ENCODE assay signal across 15 cellular contexts in genomic region chr10:17851611-17852010, GRCh38. TPM values are rescaled to one million over a fixed set of nuclear protein-coding genes. Genes with fewer than 3 reads are reported as not detected.
DNase-seq lines count a peak whose midpoint lies in the region; ATAC-seq and TF ChIP-seq lines count a peak whose summit lies in the region.
"Had no signal": no experiment of that assay in that cellular context is flagged by ENCODE, and none has a peak within 500 bp of the region (broad histone marks: within the 10 kb centered on the region; RNA-seq: fewer than 3 reads in every experiment).

No MANE protein-coding gene starts in this region.

- intact Hi-C loops in MCF 10A (cut with micrococcal nuclease) = no loop called here
- intact Hi-C loops in mammary epithelial cell (cut with micrococcal nuclease) = no loop called here
- intact Hi-C loops in PC-3 (cut with micrococcal nuclease) = no loop called here
- intact Hi-C loops in left ventricle myocardium superior (cut with micrococcal nuclease) = no loop called here
- intact Hi-C loops in transverse colon (cut with DNase I; ENCODE audit: low total_unique reads) = no loop called here

- H3K9me3 ChIP-seq in mammary epithelial cell (replicated peaks; ENCODE audit: insufficient read depth, low read length) = no peaks in the 10 kb centered on the region
- no peaks in the 10 kb centered on the region for H3K9me3 ChIP-seq in PC-3 (ENCODE audit: low read length)
- no peaks in the 10 kb centered on the region for H3K9me3 ChIP-seq in transverse colon
- H3K9me3 ChIP-seq: neutrophil had no signal

- no peak overlapping the region for H3K4me3 Mint-ChIP-seq in MCF 10A (ENCODE audit: unreplicated experiment)
- H3K4me3 Mint-ChIP-seq: immature natural killer cell had no signal

- 16% methylated on average over 4 of the region's 4 CpGs for WGBS in mammary epithelial cell (ENCODE audit: low coverage, missing lambda C conversion rate)
- WGBS in transverse colon (ENCODE audit: low coverage in 1 of 2), 2 donors = 6 to 12% methylated on average over 3 to 4 of the region's 4 CpGs

- H3K9me3 Mint-ChIP-seq in MCF 10A (ENCODE audit: unreplicated experiment) = no peaks in the 10 kb centered on the region

- H2AFZ ChIP-seq in mammary epithelial cell (ENCODE audit: low read depth, low read length) (no peak overlapping the region), PC-3 (ENCODE audit: low read length) (no peak overlapping the region)

- BruUV-seq in MCF 10A (replicated peaks; lab: Mats Ljungman, UMichigan) (no TSS peak), mammary epithelial cell (replicated peaks; lab: Mats Ljungman, UMichigan) (no TSS peak), PC-3 (replicated peaks; lab: Mats Ljungman, UMichigan) (no TSS peak)

- no peak for TF ChIP-seq POLR2A in transverse colon (IDR thresholded peaks at IDR 0.05)

- H4K20me1 ChIP-seq in mammary epithelial cell (ENCODE audit: insufficient read depth, low read length) (no peaks in the 10 kb centered on the region), PC-3 (ENCODE audit: low read length) (no peaks in the 10 kb centered on the region)

- POLR2A ChIA-PET in MCF 10A (lab: Yijun Ruan, JAX) = interaction anchor here (0.6 kb wide), 1 partner anchor 368 kb away, joined by 3 read pairs; no protein-coding TSS in a partner anchor
- POLR2A ChIA-PET in PC-3 (lab: Charles Lee; ENCODE audit: unreplicated experiment) = no interaction called here

- H3K4me1 ChIP-seq in mammary epithelial cell (ENCODE audit: insufficient read depth, low read length) = no peaks in the 10 kb centered on the region
- no peaks in the 10 kb centered on the region for H3K4me1 ChIP-seq in PC-3 (ENCODE audit: insufficient read depth, low read length)
- peaks cover 0 to 3% (median 0%) of the 10 kb centered on the region in 4 donors for H3K4me1 ChIP-seq in transverse colon

- dilution Hi-C loops in mammary epithelial cell (cut with HindIII; ENCODE audit: low sequenced_read_pairs) = no loop called here

- TF ChIP-seq CTCF in MCF 10A (IDR thresholded peaks at IDR 0.05; ENCODE audit: unreplicated experiment) (no peak), mammary epithelial cell (conservative IDR thresholded peaks at IDR 0.05 in 1 of 2, IDR thresholded peaks at IDR 0.05 in 1 of 2; ENCODE audit: extremely low read depth in 1 of 2, insufficient read depth in 1 of 2, low read depth in 1 of 2, low read length in 2 of 2) (no peak), PC-3 (conservative IDR thresholded peaks at IDR 0.05; ENCODE audit: low read depth, low read length) (no peak), transverse colon (IDR thresholded peaks at IDR 0.05) (no peak)

- no peaks in the 10 kb centered on the region for H3K27me3 ChIP-seq in mammary epithelial cell (ENCODE audit: insufficient read depth, low read length)
- H3K27me3 ChIP-seq in PC-3 (ENCODE audit: low read length) = no peaks in the 10 kb centered on the region
- no peaks in the 10 kb centered on the region for H3K27me3 ChIP-seq in transverse colon
- H3K27me3 ChIP-seq: neutrophil had no signal

- in situ Hi-C loops in mammary epithelial cell (cut with MboI; ENCODE audit: low sequenced_read_pairs in 2 of 2) (loop anchor here (25.0 kb wide), 2 partner anchors 239 to 361 kb away; partner anchors contain the start of gene HACD1 (in 1 of the 2)), transverse colon (cut with MboI; ENCODE audit: low pct_ligation_motif_present in 1 of 4, low pct_unique_long_range_greater_than_20kb in 1 of 4, low sequenced_read_pairs in 3 of 4) (loop anchor here in 2 of 4 donors (10.0 to 25.0 kb wide), 2 partner anchors 239 to 383 kb away; partner anchors contain the start of gene HACD1 (in 2 of the 2))

- H3K27ac ChIP-seq in mammary epithelial cell (ENCODE audit: insufficient read depth, low read depth, low read length) (no peak overlapping the region), PC-3 (ENCODE audit: low read length) (no peak overlapping the region), transverse colon (no peak overlapping the region)
- H3K27ac ChIP-seq: HL-60, neutrophil had no signal

- peak; percentile 14 for DNase-seq in MCF 10A (ENCODE audit: unreplicated experiment)
- DNase-seq in mammary epithelial cell = no peak
- peak; percentile 6 for DNase-seq in PC-3
- DNase-seq in left ventricle myocardium superior = peak; percentile 81
- peak; percentile 43 for DNase-seq in transverse colon
- DNase-seq in AG08395 (ENCODE audit: low spot score) = no peak
- no peak for DNase-seq in stimulated activated CD4-positive, alpha-beta T cell treated with anti-CD3 and anti-CD28 coated beads, Interleukin-1b, Interleukin-23, amount 100 ng/mL, for 48 hours
- DNase-seq: immature natural killer cell; NCI-H2081; stimulated activated CD4-positive, alpha-beta T cell treated with anti-CD3 and anti-CD28 coated beads, Interleukin-4, amount 100 ng/mL, for 1 hour had no signal

- H3K79me2 ChIP-seq in mammary epithelial cell (ENCODE audit: insufficient read depth, low read length) (no peaks in the 10 kb centered on the region), PC-3 (ENCODE audit: low read length) (no peaks in the 10 kb centered on the region)

- no peak overlapping the region for H3K4me2 ChIP-seq in mammary epithelial cell (ENCODE audit: insufficient read depth, low read depth, low read length)
- no peak overlapping the region for H3K4me2 ChIP-seq in PC-3 (ENCODE audit: low read length)

- no peak overlapping the region for H3K9ac ChIP-seq in mammary epithelial cell (ENCODE audit: insufficient read depth, low read length)
- no peak overlapping the region for H3K9ac ChIP-seq in PC-3 (ENCODE audit: low read length)

- no peaks in the 10 kb centered on the region for H3K9me2 ChIP-seq in PC-3 (replicated peaks; ENCODE audit: low read length)

- no peak overlapping the region for H3K4me3 ChIP-seq in mammary epithelial cell (replicated peaks in 1 of 3; ENCODE audit: insufficient read depth in 1 of 3, low read depth in 2 of 3, low read length in 3 of 3)
- H3K4me3 ChIP-seq in PC-3 (ENCODE audit: low read length) = no peak overlapping the region
- no peak overlapping the region for H3K4me3 ChIP-seq in transverse colon

- CTCF ChIA-PET in MCF 10A (lab: Yijun Ruan, JAX) = interaction anchor here (0.6 to 9.6 kb wide), 3 partner anchors 247 to 387 kb away, joined by 4 to 198 read pairs (median 4); no protein-coding TSS in a partner anchor
- CTCF ChIA-PET in mammary epithelial cell (lab: Charles Lee; ENCODE audit: low non-redundant PET) = no interaction called here
- CTCF ChIA-PET in PC-3 (lab: Charles Lee) = no interaction called here

- no peaks in the 10 kb centered on the region for H3K36me3 Mint-ChIP-seq in MCF 10A (ENCODE audit: insufficient read depth, unreplicated experiment)
- H3K36me3 Mint-ChIP-seq: immature natural killer cell had no signal

- H3K27ac Mint-ChIP-seq in MCF 10A (ENCODE audit: low read depth, unreplicated experiment) = no peak overlapping the region

- H3K27me3 Mint-ChIP-seq in MCF 10A (ENCODE audit: insufficient read depth, unreplicated experiment) = no peaks in the 10 kb centered on the region

- no peak for TF ChIP-seq EP300 in transverse colon (IDR thresholded peaks at IDR 0.05; ENCODE audit: low read depth)

- H3K36me3 ChIP-seq in mammary epithelial cell (ENCODE audit: insufficient read depth, low read length) (no peaks in the 10 kb centered on the region), PC-3 (ENCODE audit: low read depth, low read length) (no peaks in the 10 kb centered on the region), transverse colon (no peaks in the 10 kb centered on the region)
- H3K36me3 ChIP-seq: neutrophil had no signal

- H3F3A ChIP-seq in PC-3 (ENCODE audit: low read length, unreplicated experiment) = no peaks in the 10 kb centered on the region

- ATAC-seq in PC-3 = no peak
- peak; percentile 41 for ATAC-seq in left ventricle myocardium superior
- no peak for ATAC-seq in HG03045 (IDR thresholded peaks at IDR 0.05; ENCODE audit: unreplicated experiment)
- ATAC-seq: esophagus mucosa had no signal

- peaks cover 9% of the 10 kb centered on the region for H3K4me1 Mint-ChIP-seq in MCF 10A (ENCODE audit: insufficient read depth, unreplicated experiment)

RNA-seq across cellular contexts. Expression of gene MRC1, which starts 42.5 kb away (rescaled TPM):
- total RNA-seq in MCF 10A (2022) (0.05 TPM in 1 of 2 replicates, not detected in the other), mammary epithelial cell (not detected), PC-3 (2014; rRNA removed) (not detected in 2 replicates), left ventricle myocardium superior (26.7 TPM), transverse colon (10 to 100 TPM in 2 of 4 donors, 1 to 10 TPM in 2; 2.8 to 22.1 (median 15.2) TPM)
- 0.01 TPM for polyA plus RNA-seq in mammary epithelial cell
- polyA minus RNA-seq in mammary epithelial cell = not detected
- total RNA-seq: T-helper 1 cell treated with Interleukin-12 subunit alpha and Interleukin-12 subunit beta and Interleukin-4 antibody, amounts not matched to agents 30 ng/mL and 1 ng/mL, for 36 hours had no signal
- polyA plus RNA-seq: immature natural killer cell had no signal

Comparison
In these comparisons a context has a peak if more than half of its experiments do, and no peak if none do; other contexts are left out.
1. DNase-seq: peak in MCF 10A (single experiment), PC-3 (single experiment), left ventricle myocardium superior (single experiment) and transverse colon (single experiment); none in mammary epithelial cell (single experiment), AG08395 (single experiment) and stimulated activated CD4-positive, alpha-beta T cell treated with anti-CD3 and anti-CD28 coated beads, Interleukin-1b, Interleukin-23, amount 100 ng/mL, for 48 hours (single experiment).